In genomic region chr3:128501431-128501830, GRCh38 we compare ENCODE assay signal across 34 cellular contexts. TPM values are rescaled to one million over a fixed set of nuclear protein-coding genes. Genes with fewer than 3 reads are reported as not detected.
"Had no signal": no experiment of that assay in that cellular context is flagged by ENCODE, and none has a peak within 500 bp of the region (broad histone marks: within the 10 kb centered on the region; RNA-seq: fewer than 3 reads in every experiment).

No MANE protein-coding gene starts in this region.

- H3K9ac ChIP-seq: neural progenitor cell had no signal

- H3K9me3 ChIP-seq: left ventricle myocardium inferior, neutrophil, ovary, prostate gland, sigmoid colon, spleen, suprapubic skin, thoracic aorta, uterus had no signal

- H3K4me2 ChIP-seq: neural progenitor cell had no signal

- H3K27ac ChIP-seq: left ventricle myocardium inferior, neural progenitor cell, neutrophil, ovary, prostate gland, sigmoid colon, spleen, suprapubic skin, thoracic aorta, tibial artery, uterus had no signal

- H3K36me3 Mint-ChIP-seq: immature natural killer cell; naive B cell; natural killer cell; neural progenitor cell; stimulated activated effector memory CD8-positive, alpha-beta T cell treated with anti-CD3 and anti-CD28 coated beads, Interleukin-12 subunit alpha, Interleukin-12 subunit beta, amount 100 ng/mL, for 72 hours had no signal

- ATAC-seq: natural killer cell; right cardiac atrium; stimulated activated effector memory CD8-positive, alpha-beta T cell treated with anti-CD3 and anti-CD28 coated beads, Interleukin-12 subunit alpha, Interleukin-12 subunit beta, amount 100 ng/mL, for 72 hours had no signal

- H3K27me3 ChIP-seq: ovary, uterus had no signal

- H3K27ac Mint-ChIP-seq: immature natural killer cell; mesothelial cell of epicardium; naive B cell; natural killer cell; nephron progenitor cell; neural progenitor cell; stimulated activated effector memory CD8-positive, alpha-beta T cell treated with anti-CD3 and anti-CD28 coated beads, Interleukin-12 subunit alpha, Interleukin-12 subunit beta, amount 100 ng/mL, for 72 hours; stimulated activated naive CD8-positive, alpha-beta T cell treated with anti-CD3 and anti-CD28 coated beads, Interleukin-15, Interleukin-2, amounts not matched to agents 100 ng/mL and 50 ng/mL, for 24 hours; type B pancreatic cell had no signal

- H3K4me1 ChIP-seq: prostate gland had no signal

- DNase-seq: hypothalamus; immature natural killer cell; left ventricle myocardium inferior; mesendoderm; naive B cell; natural killer cell; nephron progenitor cell; occipital lobe; ovary; retina; right cardiac atrium; sigmoid colon; small intestine; spleen; stimulated activated CD4-positive, alpha-beta T cell treated with anti-CD3 and anti-CD28 coated beads, Interleukin-4, amount 100 ng/mL, for 24 hours; stimulated activated naive CD4-positive, alpha-beta T cell; tibial artery; uterus had no signal

- H3K36me3 ChIP-seq: left ventricle myocardium inferior, neural progenitor cell, neutrophil, ovary, prostate gland, sigmoid colon, spleen, suprapubic skin, thoracic aorta, tibial artery, uterus had no signal

- H2AFZ ChIP-seq: neural progenitor cell had no signal

- H3K4me3 ChIP-seq: left ventricle myocardium inferior, lung, neural progenitor cell, ovary, prostate gland, sigmoid colon, spleen, suprapubic skin, thoracic aorta, tibial artery, uterus had no signal

- H3K9me3 Mint-ChIP-seq: immature natural killer cell; natural killer cell; stimulated activated effector memory CD8-positive, alpha-beta T cell treated with anti-CD3 and anti-CD28 coated beads, Interleukin-12 subunit alpha, Interleukin-12 subunit beta, amount 100 ng/mL, for 72 hours; stimulated activated naive CD8-positive, alpha-beta T cell treated with anti-CD3 and anti-CD28 coated beads, Interleukin-15, Interleukin-2, amounts not matched to agents 100 ng/mL and 50 ng/mL, for 24 hours; type B pancreatic cell had no signal

- FAIRE-seq: islet of Langerhans, small intestine had no signal

RNA-seq across cellular contexts. Expression of gene DNAJB8, which starts 34.7 kb away (rescaled TPM):
- total RNA-seq: kidney epithelial cell, left ventricle myocardium inferior, lower leg skin, lung, mesothelial cell of epicardium, mononuclear cell, natural killer cell, occipital lobe, ovary, right cardiac atrium, sigmoid colon, spleen, subcutaneous adipose tissue, suprapubic skin, thoracic aorta, ureter, uterus had no signal
- polyA plus RNA-seq: immature natural killer cell, lung, ovary, right cardiac atrium, sigmoid colon, small intestine, spleen had no signal
